ENCODE assay signal across 4 cellular contexts in genomic region chr16:55782091-55782792, GRCh38. TPM values are rescaled to one million over a fixed set of nuclear protein-coding genes. Genes with fewer than 3 reads are reported as not detected.
"Had no signal": no experiment of that assay in that cellular context is flagged by ENCODE, and none has a peak within 500 bp of the region (broad histone marks: within the 10 kb centered on the region; RNA-seq: fewer than 3 reads in every experiment).

No MANE protein-coding gene starts in this region.

RNA-seq across cellular contexts. Expression of gene CES1, which starts 50.7 kb away (rescaled TPM):
- total RNA-seq: LHCN-M2, MCF 10A, RPMI7951, SJSA1 had no signal
